In genomic region chr6:105733556-105734162, GRCh38 we compare ENCODE assay signal across 8 cellular contexts.
DNase-seq lines count a peak whose midpoint lies in the region; ATAC-seq and TF ChIP-seq lines count a peak whose summit lies in the region.

No MANE protein-coding gene starts in this region.

- H3K4me3 ChIP-seq in GM12864 (ENCODE audit: low read depth, low read length) (no peak overlapping the region), cardiac fibroblast (replicated peaks in 1 of 2; ENCODE audit: low read depth in 2 of 2, low read length in 2 of 2) (no peak overlapping the region)

- DNase-seq in GM12864 (ENCODE audit: low read depth) (no peak), NCI-H146 (lab: John Stamatoyannopoulos, UW) (peak; percentile 33), cardiac fibroblast (ENCODE audit: low read depth in 2 of 2) (peak; percentile 50 to 70), nephron progenitor cell (no peak), omental fat pad (ENCODE audit: low spot score) (no peak)

- ATAC-seq in HG03108 (IDR thresholded peaks at IDR 0.05; ENCODE audit: unreplicated experiment) (no peak), HG03439 (IDR thresholded peaks at IDR 0.05; ENCODE audit: unreplicated experiment) (no peak), omental fat pad (ENCODE audit: low FRiP score) (no peak), HG02938 (IDR thresholded peaks at IDR 0.05; ENCODE audit: unreplicated experiment) (no peak)

- no peaks in the 10 kb centered on the region for H3K27me3 Mint-ChIP-seq in nephron progenitor cell (ENCODE audit: low read depth, poor library complexity)

- H3K4me3 Mint-ChIP-seq in nephron progenitor cell, result no peak overlapping the region

- TF ChIP-seq CTCF in GM12864 (IDR thresholded peaks at IDR 0.05; ENCODE audit: low read depth, low read length, missing control alignments) (peak; percentile 47), cardiac fibroblast (IDR thresholded peaks at IDR 0.05; ENCODE audit: low read depth, low read length) (peak; percentile 60), nephron progenitor cell (IDR thresholded peaks at IDR 0.05) (peak; percentile 59), omental fat pad (IDR thresholded peaks at IDR 0.05) (no peak)

- peaks cover 36% of the 10 kb centered on the region for H3K9me3 Mint-ChIP-seq in nephron progenitor cell

- no peak overlapping the region for H3K27ac Mint-ChIP-seq in nephron progenitor cell

- H3K4me1 Mint-ChIP-seq in nephron progenitor cell, result peaks cover 15% of the 10 kb centered on the region

- peaks cover 7% of the 10 kb centered on the region for H3K36me3 Mint-ChIP-seq in nephron progenitor cell (ENCODE audit: low read depth)

Comparison
In these comparisons a context has a peak if more than half of its experiments do, and no peak if none do; other contexts are left out.
1. DNase-seq: peak in NCI-H146 (single experiment) and cardiac fibroblast (2 of 2); none in GM12864 (single experiment), nephron progenitor cell (single experiment) and omental fat pad (single experiment).
2. CTCF ChIP-seq: peak in GM12864 (single experiment), cardiac fibroblast (single experiment) and nephron progenitor cell (single experiment); none in omental fat pad (0 of 3).